In genomic region chr5:95922798-95923197, GRCh38 we compare ENCODE assay signal across 17 cellular contexts.
"Had no signal": no experiment of that assay in that cellular context is flagged by ENCODE, and none has a peak within 500 bp of the region (broad histone marks: within the 10 kb centered on the region; RNA-seq: fewer than 3 reads in every experiment).

No MANE protein-coding gene starts in this region.

- H3K4me3 ChIP-seq: coronary artery, stomach, thyroid gland had no signal

- H3K36me3 Mint-ChIP-seq: type B pancreatic cell had no signal

- H3K36me3 ChIP-seq: thyroid gland had no signal

- H3K27ac Mint-ChIP-seq: nephron progenitor cell had no signal

- H3K9me3 Mint-ChIP-seq: naive thymus-derived CD4-positive, alpha-beta T cell; nephron progenitor cell; type B pancreatic cell had no signal

- H3K4me3 Mint-ChIP-seq: endodermal cell; naive thymus-derived CD4-positive, alpha-beta T cell; nephron progenitor cell; type B pancreatic cell had no signal

- H3K27me3 Mint-ChIP-seq: naive thymus-derived CD4-positive, alpha-beta T cell; type B pancreatic cell had no signal

- H3K27me3 ChIP-seq: stomach, thyroid gland had no signal

- H3K9me3 ChIP-seq: stomach, thyroid gland had no signal

- DNase-seq: effector CD4-positive, alpha-beta T cell; endodermal cell; foreskin melanocyte; head of caudate nucleus; hippocampal formation; kidney glomerular epithelial cell; mammary epithelial cell; naive thymus-derived CD4-positive, alpha-beta T cell; nephron progenitor cell; posterior cingulate gyrus; small intestine; stimulated activated CD4-positive, alpha-beta T cell treated with anti-CD3 and anti-CD28 coated beads, Interleukin-12 subunit alpha, Interleukin-12 subunit beta, amount 100 ng/mL, for 4 hours; stimulated activated naive CD4-positive, alpha-beta T cell; stomach; thyroid gland had no signal

- H3K27ac ChIP-seq: coronary artery, thyroid gland had no signal

- ATAC-seq: naive thymus-derived CD4-positive, alpha-beta T cell had no signal
